ENCODE assay signal across 7 cellular contexts in the genomic region with DNA sequence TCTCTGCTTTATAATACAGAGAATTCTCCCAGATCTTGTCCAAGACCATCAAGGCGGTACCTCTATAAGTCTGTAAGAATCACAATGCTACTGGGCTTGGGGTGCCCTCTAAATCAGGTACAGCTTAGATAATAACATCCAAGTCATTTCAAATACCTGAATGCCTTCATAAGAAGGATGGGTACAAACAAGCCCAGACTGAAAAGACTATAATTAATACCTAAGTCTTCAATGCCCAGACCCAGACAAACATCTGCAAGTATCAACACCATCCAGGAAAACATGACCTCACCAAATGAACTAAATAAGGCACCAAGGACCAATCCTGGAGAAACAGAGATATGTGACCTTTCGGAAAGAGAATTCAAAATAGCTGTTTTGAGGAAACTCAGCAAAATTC.
"Had no signal": no experiment of that assay in that cellular context is flagged by ENCODE, and none has a peak within 500 bp of the region (broad histone marks: within the 10 kb centered on the region; RNA-seq: fewer than 3 reads in every experiment).

No MANE protein-coding gene starts in this region.

- H3K4me3 ChIP-seq: GM12878 had no signal

- FAIRE-seq: G401.6, GM12878, GM12891, GM18507, GM19239 had no signal

- DNase-seq: GDM1, GF-D8 had no signal

- ATAC-seq: GM12878 had no signal
